ENCODE assay signal across 1 cellular context in the genomic region with DNA sequence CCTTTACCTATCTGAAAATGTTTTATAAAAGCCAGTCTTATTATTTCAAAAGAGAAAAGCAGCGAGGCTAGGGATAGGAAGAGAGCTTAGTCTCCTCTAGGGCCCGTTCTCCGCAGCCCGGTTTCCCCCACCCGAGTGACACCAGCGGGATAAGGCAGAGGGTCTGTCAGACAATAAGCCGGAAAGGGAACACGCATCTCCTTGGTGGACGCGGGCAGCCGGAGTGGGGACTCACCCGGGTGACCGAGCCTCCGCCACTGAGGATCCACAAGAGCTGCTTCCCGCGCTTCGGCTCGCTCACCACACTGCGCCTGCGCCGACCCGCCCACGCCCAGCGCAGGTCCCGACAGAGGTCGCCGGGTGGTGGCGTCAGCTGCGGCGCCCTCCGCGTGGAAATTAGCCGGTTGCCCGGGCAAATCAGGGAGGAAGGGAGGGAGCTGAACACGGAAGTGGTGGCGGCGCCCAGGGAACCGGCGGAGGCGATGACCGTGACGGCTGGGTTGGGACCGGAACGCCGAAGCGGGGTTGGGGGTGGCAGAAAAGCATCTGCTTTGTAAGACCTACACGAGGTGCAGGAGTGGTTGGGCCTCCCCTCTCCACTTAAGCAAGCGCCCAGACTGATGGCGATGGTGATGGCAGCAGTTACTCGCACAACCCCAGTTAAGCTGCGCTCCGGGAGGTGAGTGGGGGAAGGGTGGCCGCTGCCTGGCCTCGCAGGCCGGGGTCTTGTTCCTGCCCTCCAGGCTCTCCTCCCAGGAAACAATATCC.
TF ChIP-seq lines count a peak whose summit lies in the region.

A gene with protein sequence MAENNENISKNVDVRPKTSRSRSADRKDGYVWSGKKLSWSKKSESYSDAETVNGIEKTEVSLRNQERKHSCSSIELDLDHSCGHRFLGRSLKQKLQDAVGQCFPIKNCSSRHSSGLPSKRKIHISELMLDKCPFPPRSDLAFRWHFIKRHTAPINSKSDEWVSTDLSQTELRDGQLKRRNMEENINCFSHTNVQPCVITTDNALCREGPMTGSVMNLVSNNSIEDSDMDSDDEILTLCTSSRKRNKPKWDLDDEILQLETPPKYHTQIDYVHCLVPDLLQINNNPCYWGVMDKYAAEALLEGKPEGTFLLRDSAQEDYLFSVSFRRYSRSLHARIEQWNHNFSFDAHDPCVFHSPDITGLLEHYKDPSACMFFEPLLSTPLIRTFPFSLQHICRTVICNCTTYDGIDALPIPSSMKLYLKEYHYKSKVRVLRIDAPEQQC (plus strand): TSS at position 444 of the 768 bp plus-strand sequence. CDS start 15,806 bp downstream, outside the sequence.
A gene with protein sequence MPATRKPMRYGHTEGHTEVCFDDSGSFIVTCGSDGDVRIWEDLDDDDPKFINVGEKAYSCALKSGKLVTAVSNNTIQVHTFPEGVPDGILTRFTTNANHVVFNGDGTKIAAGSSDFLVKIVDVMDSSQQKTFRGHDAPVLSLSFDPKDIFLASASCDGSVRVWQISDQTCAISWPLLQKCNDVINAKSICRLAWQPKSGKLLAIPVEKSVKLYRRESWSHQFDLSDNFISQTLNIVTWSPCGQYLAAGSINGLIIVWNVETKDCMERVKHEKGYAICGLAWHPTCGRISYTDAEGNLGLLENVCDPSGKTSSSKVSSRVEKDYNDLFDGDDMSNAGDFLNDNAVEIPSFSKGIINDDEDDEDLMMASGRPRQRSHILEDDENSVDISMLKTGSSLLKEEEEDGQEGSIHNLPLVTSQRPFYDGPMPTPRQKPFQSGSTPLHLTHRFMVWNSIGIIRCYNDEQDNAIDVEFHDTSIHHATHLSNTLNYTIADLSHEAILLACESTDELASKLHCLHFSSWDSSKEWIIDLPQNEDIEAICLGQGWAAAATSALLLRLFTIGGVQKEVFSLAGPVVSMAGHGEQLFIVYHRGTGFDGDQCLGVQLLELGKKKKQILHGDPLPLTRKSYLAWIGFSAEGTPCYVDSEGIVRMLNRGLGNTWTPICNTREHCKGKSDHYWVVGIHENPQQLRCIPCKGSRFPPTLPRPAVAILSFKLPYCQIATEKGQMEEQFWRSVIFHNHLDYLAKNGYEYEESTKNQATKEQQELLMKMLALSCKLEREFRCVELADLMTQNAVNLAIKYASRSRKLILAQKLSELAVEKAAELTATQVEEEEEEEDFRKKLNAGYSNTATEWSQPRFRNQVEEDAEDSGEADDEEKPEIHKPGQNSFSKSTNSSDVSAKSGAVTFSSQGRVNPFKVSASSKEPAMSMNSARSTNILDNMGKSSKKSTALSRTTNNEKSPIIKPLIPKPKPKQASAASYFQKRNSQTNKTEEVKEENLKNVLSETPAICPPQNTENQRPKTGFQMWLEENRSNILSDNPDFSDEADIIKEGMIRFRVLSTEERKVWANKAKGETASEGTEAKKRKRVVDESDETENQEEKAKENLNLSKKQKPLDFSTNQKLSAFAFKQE (minus strand): TSS at position 307 of the 768 bp plus-strand sequence. CDS start 312 bp downstream, outside the sequence.

TF ChIP-seq in K562, 482 proteins besides CTCF, POLR2A, EP300 and RAD21 (continued from another document and continues in another):
- TF ChIP-seq, protein P1, sequence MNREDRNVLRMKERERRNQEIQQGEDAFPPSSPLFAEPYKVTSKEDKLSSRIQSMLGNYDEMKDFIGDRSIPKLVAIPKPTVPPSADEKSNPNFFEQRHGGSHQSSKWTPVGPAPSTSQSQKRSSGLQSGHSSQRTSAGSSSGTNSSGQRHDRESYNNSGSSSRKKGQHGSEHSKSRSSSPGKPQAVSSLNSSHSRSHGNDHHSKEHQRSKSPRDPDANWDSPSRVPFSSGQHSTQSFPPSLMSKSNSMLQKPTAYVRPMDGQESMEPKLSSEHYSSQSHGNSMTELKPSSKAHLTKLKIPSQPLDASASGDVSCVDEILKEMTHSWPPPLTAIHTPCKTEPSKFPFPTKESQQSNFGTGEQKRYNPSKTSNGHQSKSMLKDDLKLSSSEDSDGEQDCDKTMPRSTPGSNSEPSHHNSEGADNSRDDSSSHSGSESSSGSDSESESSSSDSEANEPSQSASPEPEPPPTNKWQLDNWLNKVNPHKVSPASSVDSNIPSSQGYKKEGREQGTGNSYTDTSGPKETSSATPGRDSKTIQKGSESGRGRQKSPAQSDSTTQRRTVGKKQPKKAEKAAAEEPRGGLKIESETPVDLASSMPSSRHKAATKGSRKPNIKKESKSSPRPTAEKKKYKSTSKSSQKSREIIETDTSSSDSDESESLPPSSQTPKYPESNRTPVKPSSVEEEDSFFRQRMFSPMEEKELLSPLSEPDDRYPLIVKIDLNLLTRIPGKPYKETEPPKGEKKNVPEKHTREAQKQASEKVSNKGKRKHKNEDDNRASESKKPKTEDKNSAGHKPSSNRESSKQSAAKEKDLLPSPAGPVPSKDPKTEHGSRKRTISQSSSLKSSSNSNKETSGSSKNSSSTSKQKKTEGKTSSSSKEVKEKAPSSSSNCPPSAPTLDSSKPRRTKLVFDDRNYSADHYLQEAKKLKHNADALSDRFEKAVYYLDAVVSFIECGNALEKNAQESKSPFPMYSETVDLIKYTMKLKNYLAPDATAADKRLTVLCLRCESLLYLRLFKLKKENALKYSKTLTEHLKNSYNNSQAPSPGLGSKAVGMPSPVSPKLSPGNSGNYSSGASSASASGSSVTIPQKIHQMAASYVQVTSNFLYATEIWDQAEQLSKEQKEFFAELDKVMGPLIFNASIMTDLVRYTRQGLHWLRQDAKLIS (CRISPR knock-in tag; IDR thresholded peaks at IDR 0.05), result peak; percentile 61; the same call in 1 of the 2 replicates
- TF ChIP-seq, protein P2, sequence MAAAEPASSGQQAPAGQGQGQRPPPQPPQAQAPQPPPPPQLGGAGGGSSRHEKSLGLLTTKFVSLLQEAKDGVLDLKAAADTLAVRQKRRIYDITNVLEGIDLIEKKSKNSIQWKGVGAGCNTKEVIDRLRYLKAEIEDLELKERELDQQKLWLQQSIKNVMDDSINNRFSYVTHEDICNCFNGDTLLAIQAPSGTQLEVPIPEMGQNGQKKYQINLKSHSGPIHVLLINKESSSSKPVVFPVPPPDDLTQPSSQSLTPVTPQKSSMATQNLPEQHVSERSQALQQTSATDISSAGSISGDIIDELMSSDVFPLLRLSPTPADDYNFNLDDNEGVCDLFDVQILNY (CRISPR knock-in tag; IDR thresholded peaks at IDR 0.05), result 0 out of 2 replicates have a peak, but pooled peaks have one; percentile 59
- TF ChIP-seq HCFC1 (IDR thresholded peaks at IDR 0.05; ENCODE audit: low read depth, low read length) (peak; percentile 77), GATAD2B (IDR thresholded peaks at IDR 0.05; ENCODE audit: borderline replicate concordance) (no peak), MAZ (CRISPR knock-in tag; conservative IDR thresholded peaks at IDR 0.05 in 1 of 2, IDR thresholded peaks at IDR 0.05 in 1 of 2) (peak; percentile 40 to 69; a peak in 3 of 4 replicates), HNRNPL (IDR thresholded peaks at IDR 0.05; ENCODE audit: low read depth, low read length) (0 out of 2 replicates have a peak, but pooled peaks have one; percentile 49), PURB (CRISPR knock-in tag; IDR thresholded peaks at IDR 0.05; ENCODE audit: low read depth) (no peak), KDM1A (IDR thresholded peaks at IDR 0.05) (peak in 1 of 2 experiments; percentile 18; a peak in 1 of 4 replicates), MXI1 (IDR thresholded peaks at IDR 0.05; ENCODE audit: low read depth, low read length) (peak; percentile 70), POLR3G (IDR thresholded peaks at IDR 0.05; ENCODE audit: extremely low read depth, insufficient read length, insufficient replicate concordance) (no peak), ELF4 (CRISPR knock-in tag; IDR thresholded peaks at IDR 0.05) (no peak), TAF1 (IDR thresholded peaks at IDR 0.05; ENCODE audit: control insufficient read depth, extremely low read depth, insufficient read depth, low read length, severe bottlenecking) (peak; percentile 84), C11orf30 (IDR thresholded peaks at IDR 0.05; ENCODE audit: low read depth) (peak; percentile 90), TRIM24 (IDR thresholded peaks at IDR 0.05) (peak in 1 of 2 experiments; percentile 27; a peak in 1 of 4 replicates), PHF20 (IDR thresholded peaks at IDR 0.05; ENCODE audit: partially characterized antibody) (peak; percentile 81), KAT8 (IDR thresholded peaks at IDR 0.05; ENCODE audit: low read depth) (no peak), RBFOX2 (IDR thresholded peaks at IDR 0.05; ENCODE audit: low read depth, low read length) (peak; percentile 98), GABPA (tag; conservative IDR thresholded peaks at IDR 0.05; ENCODE audit: low read depth) (peak; percentile 81), PML (IDR thresholded peaks at IDR 0.05; ENCODE audit: low read length) (peak; percentile 60; the same call in 1 of the 2 replicates), EP400 (IDR thresholded peaks at IDR 0.05) (peak; percentile 95), MYC (IDR thresholded peaks at IDR 0.05; ENCODE audit: low read depth, low read length) (peak; percentile 93), MYC (CRISPR knock-in tag; IDR thresholded peaks at IDR 0.05; ENCODE audit: borderline replicate concordance, low read depth) (no peak), FIP1L1 (IDR thresholded peaks at IDR 0.05; ENCODE audit: low read depth, low read length, poor library complexity, severe bottlenecking) (peak; percentile 60), CREM (IDR thresholded peaks at IDR 0.05; ENCODE audit: low read depth) (peak; percentile 98), JUN (IDR thresholded peaks at IDR 0.05; ENCODE audit: borderline replicate concordance, low read depth, low read length) (0 out of 2 replicates have a peak, but pooled peaks have one; percentile 19), JUN (CRISPR knock-in tag; IDR thresholded peaks at IDR 0.05; ENCODE audit: borderline replicate concordance) (no peak)
- TF ChIP-seq, protein P3, sequence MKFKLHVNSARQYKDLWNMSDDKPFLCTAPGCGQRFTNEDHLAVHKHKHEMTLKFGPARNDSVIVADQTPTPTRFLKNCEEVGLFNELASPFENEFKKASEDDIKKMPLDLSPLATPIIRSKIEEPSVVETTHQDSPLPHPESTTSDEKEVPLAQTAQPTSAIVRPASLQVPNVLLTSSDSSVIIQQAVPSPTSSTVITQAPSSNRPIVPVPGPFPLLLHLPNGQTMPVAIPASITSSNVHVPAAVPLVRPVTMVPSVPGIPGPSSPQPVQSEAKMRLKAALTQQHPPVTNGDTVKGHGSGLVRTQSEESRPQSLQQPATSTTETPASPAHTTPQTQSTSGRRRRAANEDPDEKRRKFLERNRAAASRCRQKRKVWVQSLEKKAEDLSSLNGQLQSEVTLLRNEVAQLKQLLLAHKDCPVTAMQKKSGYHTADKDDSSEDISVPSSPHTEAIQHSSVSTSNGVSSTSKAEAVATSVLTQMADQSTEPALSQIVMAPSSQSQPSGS (CRISPR knock-in tag; IDR thresholded peaks at IDR 0.05), result no peak
- TF ChIP-seq, protein P4, sequence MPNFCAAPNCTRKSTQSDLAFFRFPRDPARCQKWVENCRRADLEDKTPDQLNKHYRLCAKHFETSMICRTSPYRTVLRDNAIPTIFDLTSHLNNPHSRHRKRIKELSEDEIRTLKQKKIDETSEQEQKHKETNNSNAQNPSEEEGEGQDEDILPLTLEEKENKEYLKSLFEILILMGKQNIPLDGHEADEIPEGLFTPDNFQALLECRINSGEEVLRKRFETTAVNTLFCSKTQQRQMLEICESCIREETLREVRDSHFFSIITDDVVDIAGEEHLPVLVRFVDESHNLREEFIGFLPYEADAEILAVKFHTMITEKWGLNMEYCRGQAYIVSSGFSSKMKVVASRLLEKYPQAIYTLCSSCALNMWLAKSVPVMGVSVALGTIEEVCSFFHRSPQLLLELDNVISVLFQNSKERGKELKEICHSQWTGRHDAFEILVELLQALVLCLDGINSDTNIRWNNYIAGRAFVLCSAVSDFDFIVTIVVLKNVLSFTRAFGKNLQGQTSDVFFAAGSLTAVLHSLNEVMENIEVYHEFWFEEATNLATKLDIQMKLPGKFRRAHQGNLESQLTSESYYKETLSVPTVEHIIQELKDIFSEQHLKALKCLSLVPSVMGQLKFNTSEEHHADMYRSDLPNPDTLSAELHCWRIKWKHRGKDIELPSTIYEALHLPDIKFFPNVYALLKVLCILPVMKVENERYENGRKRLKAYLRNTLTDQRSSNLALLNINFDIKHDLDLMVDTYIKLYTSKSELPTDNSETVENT (CRISPR knock-in tag; IDR thresholded peaks at IDR 0.05), result 0 out of 2 replicates have a peak, but pooled peaks have one; percentile 11
- TF ChIP-seq, protein P5, sequence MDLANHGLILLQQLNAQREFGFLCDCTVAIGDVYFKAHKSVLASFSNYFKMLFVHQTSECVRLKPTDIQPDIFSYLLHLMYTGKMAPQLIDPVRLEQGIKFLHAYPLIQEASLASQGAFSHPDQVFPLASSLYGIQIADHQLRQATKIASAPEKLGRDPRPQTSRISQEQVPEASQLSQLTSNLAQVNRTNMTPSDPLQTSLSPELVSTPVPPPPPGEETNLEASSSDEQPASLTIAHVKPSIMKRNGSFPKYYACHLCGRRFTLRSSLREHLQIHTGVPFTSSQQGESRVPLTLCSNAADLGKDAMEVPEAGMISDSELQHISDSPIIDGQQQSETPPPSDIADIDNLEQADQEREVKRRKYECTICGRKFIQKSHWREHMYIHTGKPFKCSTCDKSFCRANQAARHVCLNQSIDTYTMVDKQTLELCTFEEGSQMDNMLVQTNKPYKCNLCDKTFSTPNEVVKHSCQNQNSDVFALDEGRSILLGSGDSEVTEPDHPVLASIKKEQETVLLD (IDR thresholded peaks at IDR 0.05), result peak; percentile 81
- TF ChIP-seq, protein P6, sequence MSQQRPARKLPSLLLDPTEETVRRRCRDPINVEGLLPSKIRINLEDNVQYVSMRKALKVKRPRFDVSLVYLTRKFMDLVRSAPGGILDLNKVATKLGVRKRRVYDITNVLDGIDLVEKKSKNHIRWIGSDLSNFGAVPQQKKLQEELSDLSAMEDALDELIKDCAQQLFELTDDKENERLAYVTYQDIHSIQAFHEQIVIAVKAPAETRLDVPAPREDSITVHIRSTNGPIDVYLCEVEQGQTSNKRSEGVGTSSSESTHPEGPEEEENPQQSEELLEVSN (IDR thresholded peaks at IDR 0.05; ENCODE audit: borderline replicate concordance in 1 of 2, extremely low read depth in 1 of 2, insufficient read depth in 1 of 2, insufficient read length in 1 of 2, low read depth in 1 of 2, low read length in 1 of 2, poor library complexity in 1 of 2, severe bottlenecking in 1 of 2), result peak; percentile 94 to 95
- TF ChIP-seq, protein P7, sequence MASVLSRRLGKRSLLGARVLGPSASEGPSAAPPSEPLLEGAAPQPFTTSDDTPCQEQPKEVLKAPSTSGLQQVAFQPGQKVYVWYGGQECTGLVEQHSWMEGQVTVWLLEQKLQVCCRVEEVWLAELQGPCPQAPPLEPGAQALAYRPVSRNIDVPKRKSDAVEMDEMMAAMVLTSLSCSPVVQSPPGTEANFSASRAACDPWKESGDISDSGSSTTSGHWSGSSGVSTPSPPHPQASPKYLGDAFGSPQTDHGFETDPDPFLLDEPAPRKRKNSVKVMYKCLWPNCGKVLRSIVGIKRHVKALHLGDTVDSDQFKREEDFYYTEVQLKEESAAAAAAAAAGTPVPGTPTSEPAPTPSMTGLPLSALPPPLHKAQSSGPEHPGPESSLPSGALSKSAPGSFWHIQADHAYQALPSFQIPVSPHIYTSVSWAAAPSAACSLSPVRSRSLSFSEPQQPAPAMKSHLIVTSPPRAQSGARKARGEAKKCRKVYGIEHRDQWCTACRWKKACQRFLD (CRISPR knock-in tag; IDR thresholded peaks at IDR 0.05), result peak; percentile 78; the same call in 1 of the 2 replicates
- TF ChIP-seq, protein P8, sequence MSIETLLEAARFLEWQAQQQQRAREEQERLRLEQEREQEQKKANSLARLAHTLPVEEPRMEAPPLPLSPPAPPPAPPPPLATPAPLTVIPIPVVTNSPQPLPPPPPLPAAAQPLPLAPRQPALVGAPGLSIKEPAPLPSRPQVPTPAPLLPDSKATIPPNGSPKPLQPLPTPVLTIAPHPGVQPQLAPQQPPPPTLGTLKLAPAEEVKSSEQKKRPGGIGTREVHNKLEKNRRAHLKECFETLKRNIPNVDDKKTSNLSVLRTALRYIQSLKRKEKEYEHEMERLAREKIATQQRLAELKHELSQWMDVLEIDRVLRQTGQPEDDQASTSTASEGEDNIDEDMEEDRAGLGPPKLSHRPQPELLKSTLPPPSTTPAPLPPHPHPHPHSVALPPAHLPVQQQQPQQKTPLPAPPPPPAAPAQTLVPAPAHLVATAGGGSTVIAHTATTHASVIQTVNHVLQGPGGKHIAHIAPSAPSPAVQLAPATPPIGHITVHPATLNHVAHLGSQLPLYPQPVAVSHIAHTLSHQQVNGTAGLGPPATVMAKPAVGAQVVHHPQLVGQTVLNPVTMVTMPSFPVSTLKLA (conservative IDR thresholded peaks at IDR 0.05), result peak; percentile 95 to 97
